11 cellular contexts compared by ENCODE assay signal in the genomic region with DNA sequence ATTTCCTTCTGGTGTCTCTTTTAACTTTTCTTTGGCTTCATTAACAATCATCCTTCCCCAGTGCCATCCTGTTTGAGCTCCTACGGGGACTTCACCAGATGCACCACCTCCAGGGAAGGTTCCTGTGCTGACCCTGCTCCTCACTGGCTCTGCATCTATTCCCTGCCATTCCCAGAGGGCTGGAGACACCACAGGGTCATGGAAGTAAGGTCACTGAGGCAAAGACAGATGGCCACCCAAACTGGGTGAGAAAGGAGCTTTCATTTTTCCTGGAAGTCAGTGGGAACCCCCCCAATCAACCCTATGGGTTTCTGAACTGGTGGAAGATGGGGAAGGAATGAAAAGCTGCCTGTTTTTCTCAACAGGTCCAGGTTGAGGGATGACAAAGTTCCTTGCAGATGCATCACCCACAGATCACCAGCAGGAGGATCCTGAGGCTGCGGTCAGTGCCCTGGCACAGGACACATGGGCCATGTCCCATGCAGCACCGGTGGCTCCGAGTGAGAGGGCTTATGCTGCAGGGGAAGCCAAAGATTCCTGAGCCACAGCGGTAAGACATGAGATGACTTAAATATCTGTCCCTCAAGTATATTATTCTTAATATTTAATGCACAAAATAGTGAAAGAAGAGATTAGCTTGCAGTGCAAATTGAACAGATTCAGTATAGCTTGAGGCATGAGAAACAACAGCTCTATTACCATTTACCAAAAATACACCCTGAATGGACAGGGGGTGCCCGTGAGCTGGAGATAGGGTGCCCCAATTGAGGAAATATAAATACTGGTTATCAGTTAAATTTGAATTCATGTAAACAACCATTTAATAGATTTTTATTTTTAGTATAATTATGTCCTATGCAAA.
DNase-seq lines count a peak whose midpoint lies in the region; ATAC-seq, FAIRE-seq and TF ChIP-seq lines count a peak whose summit lies in the region.
"Had no signal": no experiment of that assay in that cellular context is flagged by ENCODE, and none has a peak within 500 bp of the region (broad histone marks: within the 10 kb centered on the region; RNA-seq: fewer than 3 reads in every experiment).

No MANE protein-coding gene starts in this region.

- no peaks in the 10 kb centered on the region for H4K20me1 ChIP-seq in HepG2 (ENCODE audit: insufficient read depth, low read length)

- in situ Hi-C loops in HepG2 (cut with HindIII; ENCODE audit: extremely low pct_ligation_motif_present, low pct_unique_long_range_greater_than_20kb) = no loop called here

- intact Hi-C loops in HepG2 (cut with micrococcal nuclease; ENCODE audit: unreplicated experiment) = no loop called here
- intact Hi-C loops in activated CD8-positive, alpha-beta T cell treated with anti-CD3 and anti-CD28 coated beads for 36 hours (cut with micrococcal nuclease) = no loop called here

- H3K27ac ChIP-seq in HL-60 (replicated peaks) (no peak overlapping the region), HepG2 (ENCODE audit: extremely low read length, insufficient read depth, low read length) (no peak overlapping the region)
- H3K27ac ChIP-seq: skin epidermis had no signal

- no peak overlapping the region for H3K4me3 Mint-ChIP-seq in activated CD8-positive, alpha-beta T cell treated with anti-CD3 and anti-CD28 coated beads for 36 hours

- TF ChIP-seq EP300 in HepG2 (IDR thresholded peaks at IDR 0.05; ENCODE audit: low read depth in 2 of 2, low read length in 2 of 2) (no peak), HepG2 (CRISPR knock-in tag; IDR thresholded peaks at IDR 0.05; ENCODE audit: borderline replicate concordance) (no peak)

- FAIRE-seq in HepG2 (lab: Jason Lieb, UNC) = peak; percentile 23
- FAIRE-seq: G401.6 had no signal

- H3K4me2 ChIP-seq in HepG2 (ENCODE audit: low read depth, low read length) = no peak overlapping the region

- H3K4me1 ChIP-seq in HepG2 (ENCODE audit: insufficient read depth, low read length) = peaks cover 5% of the 10 kb centered on the region; the same call in 1 of the 2 replicates

- H3K79me2 ChIP-seq in HepG2 (ENCODE audit: insufficient read depth, low read length) = no peaks in the 10 kb centered on the region

- H3K9ac ChIP-seq in HepG2 (ENCODE audit: insufficient read depth, low read depth, low read length) = no peak overlapping the region

- H3K27ac Mint-ChIP-seq in activated CD8-positive, alpha-beta T cell treated with anti-CD3 and anti-CD28 coated beads for 36 hours = no peak overlapping the region

- no peaks in the 10 kb centered on the region for H3K9me3 Mint-ChIP-seq in activated CD8-positive, alpha-beta T cell treated with anti-CD3 and anti-CD28 coated beads for 36 hours

- H3K4me3 ChIP-seq in HL-60 (replicated peaks; ENCODE audit: insufficient read depth, low read length) (no peak overlapping the region), HepG2 (replicated peaks in 1 of 3; ENCODE audit: insufficient read depth in 1 of 3, low read depth in 2 of 3, low read length in 3 of 3) (no peak overlapping the region)
- H3K4me3 ChIP-seq: skin epidermis had no signal

- peaks cover 1% of the 10 kb centered on the region for H3K27me3 Mint-ChIP-seq in activated CD8-positive, alpha-beta T cell treated with anti-CD3 and anti-CD28 coated beads for 36 hours

- no peaks in the 10 kb centered on the region for H3K36me3 ChIP-seq in HepG2 (replicated peaks in 1 of 2; ENCODE audit: control insufficient read depth in 1 of 2, insufficient read depth in 2 of 2, low read length in 2 of 2)

- DNase-seq in COLO668 (lab: John Stamatoyannopoulos, UW; ENCODE audit: unreplicated experiment) = peak; percentile 12
- peak in 1 of 2 experiments; percentile 19 for DNase-seq in HL-60 (ENCODE audit: low read depth in 1 of 2, low spot score in 1 of 2)
- DNase-seq in astrocyte of the hippocampus (ENCODE audit: low read depth, low spot score) = peak; percentile 8
- no peak for DNase-seq in HepG2 (ENCODE audit: low spot score)
- DNase-seq in stimulated activated CD4-positive, alpha-beta T cell treated with anti-CD3 and anti-CD28 coated beads, Interleukin-4, amount 100 ng/mL, for 24 hours = no peak
- no peak for DNase-seq in activated CD8-positive, alpha-beta T cell treated with anti-CD3 and anti-CD28 coated beads for 36 hours
- DNase-seq in cerebellum (ENCODE audit: low spot score) = no peak
- no peak for DNase-seq in germinal center (ENCODE audit: low spot score)
- DNase-seq: caudate nucleus had no signal

- POLR2A ChIA-PET in HepG2 (lab: Yijun Ruan, JAX) = no interaction called here
- POLR2A ChIA-PET in activated CD8-positive, alpha-beta T cell treated with anti-CD3 and anti-CD28 coated beads for 36 hours (lab: Charles Lee) = no interaction called here

- 3% methylated on average over 6 of the region's 6 CpGs for WGBS in HepG2 (ENCODE audit: low lambda C conversion rate)

- TF ChIP-seq POLR2A in HepG2 (IDR thresholded peaks at IDR 0.05; ENCODE audit: insufficient read depth in 1 of 2, low read depth in 2 of 2, low read length in 2 of 2) = no peak

- peak; percentile 6 for TF ChIP-seq CTCF in HL-60 (IDR thresholded peaks at IDR 0.05; ENCODE audit: insufficient read depth, low read length)
- peak; percentile 43 for TF ChIP-seq CTCF in HepG2 (CRISPR knock-in tag; IDR thresholded peaks at IDR 0.05)
- TF ChIP-seq CTCF in activated CD8-positive, alpha-beta T cell treated with anti-CD3 and anti-CD28 coated beads for 36 hours (IDR thresholded peaks at IDR 0.05) = no peak

- no peaks in the 10 kb centered on the region for H3K9me3 ChIP-seq in HepG2 (ENCODE audit: low read length)

- H3K36me3 Mint-ChIP-seq in activated CD8-positive, alpha-beta T cell treated with anti-CD3 and anti-CD28 coated beads for 36 hours (ENCODE audit: low read depth) = no peaks in the 10 kb centered on the region

- no peak overlapping the region for H2AFZ ChIP-seq in HepG2 (ENCODE audit: low read length)

- no TSS peak for BruUV-seq in HepG2 (replicated peaks; lab: Mats Ljungman, UMichigan)

- CTCF ChIA-PET in HepG2 (lab: Yijun Ruan, JAX; ENCODE audit: low intra/inter-chr PET ratio, low total read pairs) = no interaction called here
- CTCF ChIA-PET in activated CD8-positive, alpha-beta T cell treated with anti-CD3 and anti-CD28 coated beads for 36 hours (lab: Charles Lee) = interaction anchor here (0.7 to 1.6 kb wide), 4 partner anchors 8 to 171 kb away, joined by 3 to 7 read pairs (median 3); no protein-coding TSS in a partner anchor

- ATAC-seq in HepG2 = peak; percentile 96
- ATAC-seq in activated CD8-positive, alpha-beta T cell treated with anti-CD3 and anti-CD28 coated beads for 36 hours = no peak

- H3K27me3 ChIP-seq in HL-60 (ENCODE audit: insufficient read depth, poor library complexity, severe bottlenecking) (no peaks in the 10 kb centered on the region), HepG2 (ENCODE audit: control insufficient read depth in 1 of 2, insufficient read depth in 2 of 2, low read length in 2 of 2) (peaks cover 0 to 8% of the 10 kb centered on the region in 2 experiments; a peak in 1 of 5 replicates)

- TF ChIP-seq RAD21 in HepG2 (CRISPR knock-in tag; IDR thresholded peaks at IDR 0.05) = no peak

- H3K4me1 Mint-ChIP-seq in activated CD8-positive, alpha-beta T cell treated with anti-CD3 and anti-CD28 coated beads for 36 hours (ENCODE audit: low read depth) = peaks cover 12% of the 10 kb centered on the region

TF ChIP-seq in HepG2, 621 proteins besides CTCF, POLR2A, EP300 and RAD21:
- TF ChIP-seq STAG1 (CRISPR knock-in tag; IDR thresholded peaks at IDR 0.05) (peak; percentile 22; the same call in 1 of the 2 replicates), ZNF709 (CRISPR knock-in tag; IDR thresholded peaks at IDR 0.05) (no peak), FOXC1 (CRISPR knock-in tag; IDR thresholded peaks at IDR 0.05; ENCODE audit: borderline replicate concordance) (no peak), ZNF768 (CRISPR knock-in tag; IDR thresholded peaks at IDR 0.05) (no peak), MXI1 (IDR thresholded peaks at IDR 0.05; ENCODE audit: borderline replicate concordance, low read depth, low read length) (no peak), ZNF446 (CRISPR knock-in tag; IDR thresholded peaks at IDR 0.05) (no peak)

Comparison
In these comparisons a context has a peak if more than half of its experiments do, and no peak if none do; other contexts are left out.
1. DNase-seq: peak in COLO668 (single experiment) and astrocyte of the hippocampus (single experiment); none in HepG2 (single experiment), stimulated activated CD4-positive, alpha-beta T cell treated with anti-CD3 and anti-CD28 coated beads, Interleukin-4, amount 100 ng/mL, for 24 hours (single experiment), activated CD8-positive, alpha-beta T cell treated with anti-CD3 and anti-CD28 coated beads for 36 hours (single experiment), cerebellum (single experiment) and germinal center (single experiment).